Comparison of ENCODE assay signal across 8 cellular contexts in the genomic region with DNA sequence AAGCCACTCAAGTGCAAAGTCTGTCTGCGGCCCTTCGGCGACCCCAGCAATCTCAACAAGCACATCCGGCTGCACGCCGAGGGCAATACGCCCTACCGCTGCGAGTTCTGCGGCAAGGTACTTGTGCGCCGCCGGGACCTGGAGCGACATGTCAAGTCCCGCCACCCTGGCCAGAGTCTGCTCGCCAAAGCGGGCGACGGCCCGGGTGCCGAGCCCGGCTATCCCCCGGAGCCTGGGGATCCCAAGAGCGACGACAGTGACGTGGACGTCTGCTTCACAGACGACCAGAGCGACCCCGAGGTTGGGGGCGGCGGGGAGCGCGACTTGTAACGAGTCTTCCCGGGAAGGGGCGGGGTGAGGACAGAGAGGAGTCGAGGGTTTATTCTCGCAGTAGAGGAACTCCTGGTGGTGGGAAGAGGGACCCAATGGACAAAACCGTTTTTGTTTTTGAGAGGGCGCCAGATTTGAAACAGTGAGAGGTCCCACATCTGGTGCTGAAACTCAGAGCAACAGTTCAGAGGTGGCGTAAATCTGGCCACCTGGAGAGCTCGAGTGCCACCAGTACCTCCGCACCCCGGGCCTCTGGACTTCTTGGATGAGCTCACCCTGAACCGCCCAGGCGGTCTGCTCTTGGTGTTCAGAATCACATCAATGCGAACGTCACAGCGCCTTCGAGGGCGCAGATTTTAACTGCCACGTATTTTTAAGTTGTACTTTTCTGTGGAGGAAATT. TPM values are rescaled to one million over a fixed set of nuclear protein-coding genes. Genes with fewer than 3 reads are reported as not detected.
DNase-seq lines count a peak whose midpoint lies in the region; ATAC-seq and TF ChIP-seq lines count a peak whose summit lies in the region.

No MANE protein-coding gene starts in this region.

- H3K27ac ChIP-seq in CD4-positive, alpha-beta T cell (ENCODE audit: low read depth, low read length), result no peak overlapping the region
- H3K27ac ChIP-seq in right lobe of liver (no peak overlapping the region), upper lobe of left lung (no peak overlapping the region)

- WGBS in right lobe of liver (ENCODE audit: insufficient coverage, low coverage, low lambda C conversion rate, missing lambda C conversion rate), result 5% methylated on average over 27 of the region's 53 CpGs
- WGBS in upper lobe of left lung, 2 donors, result 8 to 11% methylated on average over 20 to 26 of the region's 53 CpGs

- H3K4me3 ChIP-seq in right lobe of liver, result peak overlapping the region; percentile 22 to 37 (median 35)
- peak overlapping the region in 3 of 4 donors; percentile 41 to 57 (median 55) for H3K4me3 ChIP-seq in upper lobe of left lung

- no peak for DNase-seq in CD4-positive, alpha-beta T cell
- DNase-seq in Kasumi-1 (lab: John Stamatoyannopoulos, UW) (peak; percentile 89 to 93), right lobe of liver (no peak), upper lobe of left lung (peak in 1 of 2 donors; percentile 82), inferior parietal cortex (ENCODE audit: extremely low spot score) (no peak)
- DNase-seq in activated T-cell treated with anti-CD3 and anti-CD28 coated beads, Interleukin-2, amount 50 U/mL, for 72 hours, result peak in 1 of 2 donors; percentile 44

- intact Hi-C loops in CD4-positive, alpha-beta T cell (cut with DNase I, micrococcal nuclease), result loop anchor here (10.0 kb wide), 2 partner anchors 770 to 850 kb away; partner anchors contain the start of gene SIM1 (in 1 of the 2)
- intact Hi-C loops in right lobe of liver (cut with DNase I), result no loop called here

- H3K27me3 Mint-ChIP-seq in CD4-positive, alpha-beta T cell, result peaks cover 87% of the 10 kb centered on the region
- H3K27me3 Mint-ChIP-seq in activated T-cell treated with anti-CD3 and anti-CD28 coated beads, Interleukin-2, amount 50 U/mL, for 72 hours (ENCODE audit: low read depth), result peaks cover 74% of the 10 kb centered on the region

- H3K4me1 Mint-ChIP-seq in CD4-positive, alpha-beta T cell (ENCODE audit: low read depth), result peaks cover 29% of the 10 kb centered on the region
- peaks cover 27% of the 10 kb centered on the region for H3K4me1 Mint-ChIP-seq in activated T-cell treated with anti-CD3 and anti-CD28 coated beads, Interleukin-2, amount 50 U/mL, for 72 hours (ENCODE audit: low read depth)

- no peak overlapping the region for H3K27ac Mint-ChIP-seq in CD4-positive, alpha-beta T cell
- peak overlapping the region; percentile 82 for H3K27ac Mint-ChIP-seq in activated T-cell treated with anti-CD3 and anti-CD28 coated beads, Interleukin-2, amount 50 U/mL, for 72 hours

- H3K4me1 ChIP-seq in right lobe of liver, result peaks cover 0 to 20% (median 2%) of the 10 kb centered on the region in 4 donors
- H3K4me1 ChIP-seq in upper lobe of left lung, result peaks cover 24 to 32% (median 27%) of the 10 kb centered on the region in 4 donors

- no peak for TF ChIP-seq EP300 in upper lobe of left lung (IDR thresholded peaks at IDR 0.05)

- peaks cover 2% of the 10 kb centered on the region for H3K9me3 Mint-ChIP-seq in CD4-positive, alpha-beta T cell
- peaks cover 0 to 3% of the 10 kb centered on the region in 2 donors for H3K9me3 Mint-ChIP-seq in activated T-cell treated with anti-CD3 and anti-CD28 coated beads, Interleukin-2, amount 50 U/mL, for 72 hours

- CTCF ChIA-PET in CD4-positive, alpha-beta T cell (lab: Charles Lee), result no interaction called here

- no peaks in the 10 kb centered on the region for H3K36me3 Mint-ChIP-seq in CD4-positive, alpha-beta T cell (ENCODE audit: low read depth)
- peaks cover 4 to 5% of the 10 kb centered on the region in 2 donors for H3K36me3 Mint-ChIP-seq in activated T-cell treated with anti-CD3 and anti-CD28 coated beads, Interleukin-2, amount 50 U/mL, for 72 hours (ENCODE audit: insufficient read depth in 2 of 2)

- H3K9me3 ChIP-seq in CD4-positive, alpha-beta T cell (ENCODE audit: control insufficient read depth, low read length), result peaks cover 7% of the 10 kb centered on the region
- H3K9me3 ChIP-seq in right lobe of liver (no peaks in the 10 kb centered on the region), upper lobe of left lung (no peaks in the 10 kb centered on the region)

- ATAC-seq in CD4-positive, alpha-beta T cell (ENCODE audit: poor library complexity), result no peak
- peak; percentile 32 for ATAC-seq in GM19328 (IDR thresholded peaks at IDR 0.05; ENCODE audit: unreplicated experiment)
- ATAC-seq in activated T-cell treated with anti-CD3 and anti-CD28 coated beads, Interleukin-2, amount 50 U/mL, for 72 hours (replicated peaks in 1 of 2), result peak; percentile 16 to 21
- peak in 3 of 4 donors; percentile 12 to 26 (median 20) for ATAC-seq in right lobe of liver
- ATAC-seq in upper lobe of left lung (ENCODE audit: low FRiP score in 2 of 2), result peak; percentile 4 to 12
- ATAC-seq in HG03039 (IDR thresholded peaks at IDR 0.05; ENCODE audit: unreplicated experiment), result no peak

- POLR2A ChIA-PET in CD4-positive, alpha-beta T cell (lab: Charles Lee), result interaction anchor here (1.7 to 1.9 kb wide), 2 partner anchors 46 to 93 kb away, joined by 4 to 5 read pairs; partner anchors contain the start of gene CCNC

- TF ChIP-seq CTCF in CD4-positive, alpha-beta T cell (IDR thresholded peaks at IDR 0.05), result no peak
- TF ChIP-seq CTCF in right lobe of liver (IDR thresholded peaks at IDR 0.05) (no peak), upper lobe of left lung (IDR thresholded peaks at IDR 0.05) (no peak)

- TF ChIP-seq POLR2A in right lobe of liver (IDR thresholded peaks at IDR 0.05) (no peak), upper lobe of left lung (IDR thresholded peaks at IDR 0.05) (no peak)

- H3K36me3 ChIP-seq in right lobe of liver, result no peaks in the 10 kb centered on the region
- no peaks in the 10 kb centered on the region for H3K36me3 ChIP-seq in upper lobe of left lung

- H3K4me3 Mint-ChIP-seq in CD4-positive, alpha-beta T cell, result peak overlapping the region; percentile 86
- H3K4me3 Mint-ChIP-seq in activated T-cell treated with anti-CD3 and anti-CD28 coated beads, Interleukin-2, amount 50 U/mL, for 72 hours, result peak overlapping the region; percentile 85 to 91

- peaks cover 99% of the 10 kb centered on the region for H3K27me3 ChIP-seq in CD4-positive, alpha-beta T cell (ENCODE audit: control insufficient read depth, insufficient read depth, low read length)
- peaks cover 28 to 43% of the 10 kb centered on the region in 2 donors for H3K27me3 ChIP-seq in right lobe of liver
- H3K27me3 ChIP-seq in upper lobe of left lung, result peaks cover 0 to 81% (median 29%) of the 10 kb centered on the region in 4 donors

RNA-seq across cellular contexts. Expression of gene PRDM13, which starts 8.0 kb away (rescaled TPM):
- total RNA-seq in CD4-positive, alpha-beta T cell, result not detected
- not detected for total RNA-seq in activated T-cell treated with anti-CD3 and anti-CD28 coated beads, Interleukin-2, amount 50 U/mL, for 72 hours
- not detected for total RNA-seq in right lobe of liver
- not detected for total RNA-seq in upper lobe of left lung

RNA-seq across cellular contexts. Expression of gene CCNC, which starts 46.1 kb away (rescaled TPM):
- 10 to 100 TPM; 40.5 to 42.6 TPM for total RNA-seq in CD4-positive, alpha-beta T cell
- total RNA-seq in activated T-cell treated with anti-CD3 and anti-CD28 coated beads, Interleukin-2, amount 50 U/mL, for 72 hours, result 10 to 100 TPM; 39.7 to 46.6 TPM
- 10 to 100 TPM; 30.8 to 45.5 (median 36.0) TPM for total RNA-seq in right lobe of liver
- total RNA-seq in upper lobe of left lung, result 10 to 100 TPM; 22.3 to 73.4 (median 39.9) TPM

Comparison
In these comparisons a context has a peak if more than half of its experiments do, and no peak if none do; other contexts are left out.
1. ATAC-seq: peak in GM19328 (single experiment), activated T-cell treated with anti-CD3 and anti-CD28 coated beads, Interleukin-2, amount 50 U/mL, for 72 hours (2 of 2), right lobe of liver (3 of 4) and upper lobe of left lung (2 of 2); none in CD4-positive, alpha-beta T cell (single experiment) and HG03039 (single experiment).
2. DNase-seq: peak in Kasumi-1 (2 of 2); none in CD4-positive, alpha-beta T cell (0 of 10), right lobe of liver (0 of 3) and inferior parietal cortex (single experiment).
3. intact Hi-C loops: an anchor here in CD4-positive, alpha-beta T cell (10.0 kb wide); none called in right lobe of liver.